Comparison of ENCODE assay signal across 21 cellular contexts in the genomic region with DNA sequence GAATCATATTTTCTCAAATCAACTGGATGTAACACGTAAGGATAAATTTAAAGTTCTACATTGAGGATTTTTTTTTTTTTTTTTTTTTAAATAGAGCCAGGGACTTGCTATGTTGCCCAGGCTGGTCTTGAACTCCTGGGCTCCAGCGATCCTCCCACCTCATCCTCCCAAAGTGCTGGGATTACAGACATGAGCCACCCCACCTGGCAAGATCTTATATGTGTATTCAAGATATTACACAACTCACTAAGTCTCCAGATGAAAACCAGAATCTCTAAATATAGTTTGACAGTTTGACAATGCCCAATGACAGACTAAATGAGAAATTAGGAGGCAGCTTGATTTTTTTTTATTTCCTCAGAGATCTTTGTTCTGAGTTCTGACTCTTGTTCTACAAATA.
DNase-seq lines count a peak whose midpoint lies in the region; ATAC-seq and TF ChIP-seq lines count a peak whose summit lies in the region.
"Had no signal": no experiment of that assay in that cellular context is flagged by ENCODE, and none has a peak within 500 bp of the region (broad histone marks: within the 10 kb centered on the region; RNA-seq: fewer than 3 reads in every experiment).

No MANE protein-coding gene starts in this region.

- peak overlapping the region; percentile 2 for H3K27ac Mint-ChIP-seq in stimulated activated naive CD8-positive, alpha-beta T cell treated with anti-CD3 and anti-CD28 coated beads, Interleukin-15, Interleukin-2, amounts not matched to agents 100 ng/mL and 50 ng/mL, for 24 hours
- no peak overlapping the region for H3K27ac Mint-ChIP-seq in stimulated activated naive CD8-positive, alpha-beta T cell treated with anti-CD3 and anti-CD28 coated beads, Interleukin-15, amount 100 ng/mL, for 72 hours
- H3K27ac Mint-ChIP-seq in stimulated activated effector memory CD8-positive, alpha-beta T cell treated with anti-CD3 and anti-CD28 coated beads, Interleukin-12 subunit alpha, Interleukin-12 subunit beta, amount 100 ng/mL, for 72 hours, result peak overlapping the region; percentile 50

- no peaks in the 10 kb centered on the region for H3K9me3 Mint-ChIP-seq in stimulated activated naive CD8-positive, alpha-beta T cell treated with anti-CD3 and anti-CD28 coated beads, Interleukin-15, Interleukin-2, amounts not matched to agents 100 ng/mL and 50 ng/mL, for 24 hours
- no peaks in the 10 kb centered on the region for H3K9me3 Mint-ChIP-seq in stimulated activated naive CD8-positive, alpha-beta T cell treated with anti-CD3 and anti-CD28 coated beads, Interleukin-15, amount 100 ng/mL, for 72 hours
- no peaks in the 10 kb centered on the region for H3K9me3 Mint-ChIP-seq in stimulated activated effector memory CD8-positive, alpha-beta T cell treated with anti-CD3 and anti-CD28 coated beads, Interleukin-12 subunit alpha, Interleukin-12 subunit beta, amount 100 ng/mL, for 72 hours
- H3K9me3 Mint-ChIP-seq: CD14-positive monocyte, H9 had no signal

- no peak overlapping the region for H3K4me3 Mint-ChIP-seq in stimulated activated naive CD8-positive, alpha-beta T cell treated with anti-CD3 and anti-CD28 coated beads, Interleukin-15, Interleukin-2, amounts not matched to agents 100 ng/mL and 50 ng/mL, for 24 hours
- H3K4me3 Mint-ChIP-seq in stimulated activated naive CD8-positive, alpha-beta T cell treated with anti-CD3 and anti-CD28 coated beads, Interleukin-15, amount 100 ng/mL, for 72 hours, result no peak overlapping the region
- H3K4me3 Mint-ChIP-seq in stimulated activated effector memory CD8-positive, alpha-beta T cell treated with anti-CD3 and anti-CD28 coated beads, Interleukin-12 subunit alpha, Interleukin-12 subunit beta, amount 100 ng/mL, for 72 hours, result no peak overlapping the region
- H3K4me3 Mint-ChIP-seq: CD14-positive monocyte, H9 had no signal

- no peak for ATAC-seq in stimulated activated naive CD8-positive, alpha-beta T cell treated with anti-CD3 and anti-CD28 coated beads, Interleukin-15, amount 100 ng/mL, for 72 hours
- ATAC-seq in stimulated activated effector memory CD8-positive, alpha-beta T cell treated with anti-CD3 and anti-CD28 coated beads, Interleukin-12 subunit alpha, Interleukin-12 subunit beta, amount 100 ng/mL, for 72 hours, result no peak
- no peak for ATAC-seq in GM21515 (IDR thresholded peaks at IDR 0.05; ENCODE audit: unreplicated experiment)
- no peak for ATAC-seq in HG02759 (IDR thresholded peaks at IDR 0.05; ENCODE audit: unreplicated experiment)
- ATAC-seq: PC-3 had no signal

- no peak for TF ChIP-seq CTCF in fibroblast of pulmonary artery (IDR thresholded peaks at IDR 0.05; ENCODE audit: low read length, missing control alignments)

- peaks cover 59% of the 10 kb centered on the region for H3K4me1 Mint-ChIP-seq in stimulated activated naive CD8-positive, alpha-beta T cell treated with anti-CD3 and anti-CD28 coated beads, Interleukin-15, Interleukin-2, amounts not matched to agents 100 ng/mL and 50 ng/mL, for 24 hours (ENCODE audit: low read depth)
- H3K4me1 Mint-ChIP-seq in stimulated activated naive CD8-positive, alpha-beta T cell treated with anti-CD3 and anti-CD28 coated beads, Interleukin-15, amount 100 ng/mL, for 72 hours, result peaks cover 49% of the 10 kb centered on the region
- peaks cover 33% of the 10 kb centered on the region for H3K4me1 Mint-ChIP-seq in stimulated activated effector memory CD8-positive, alpha-beta T cell treated with anti-CD3 and anti-CD28 coated beads, Interleukin-12 subunit alpha, Interleukin-12 subunit beta, amount 100 ng/mL, for 72 hours

- DNase-seq in stimulated activated naive CD8-positive, alpha-beta T cell treated with anti-CD3 and anti-CD28 coated beads, Interleukin-15, amount 100 ng/mL, for 72 hours, result no peak
- DNase-seq in MV-4-11 (lab: John Stamatoyannopoulos, UW) (peak; percentile 55), fibroblast of pulmonary artery (ENCODE audit: low read depth) (peak; percentile 32), dedifferentiated amniotic fluid mesenchymal stem cell (ENCODE audit: extremely low spot score) (no peak)
- DNase-seq in stimulated activated effector memory CD8-positive, alpha-beta T cell treated with anti-CD3 and anti-CD28 coated beads, Interleukin-12 subunit alpha, Interleukin-12 subunit beta, amount 100 ng/mL, for 72 hours (ENCODE audit: low spot score in 2 of 2), result no peak
- DNase-seq: AML-193, Caco-2, DMS153, GDM1, H9, IMR-90, NCI-H1694 treated with DMSO at 0.1 percent for 48 hours, NCI-H510A, NCI-H774, PC-3, RPMI8226, SJCRH30 had no signal

- no peaks in the 10 kb centered on the region for H3K27me3 Mint-ChIP-seq in stimulated activated naive CD8-positive, alpha-beta T cell treated with anti-CD3 and anti-CD28 coated beads, Interleukin-15, Interleukin-2, amounts not matched to agents 100 ng/mL and 50 ng/mL, for 24 hours
- H3K27me3 Mint-ChIP-seq in stimulated activated naive CD8-positive, alpha-beta T cell treated with anti-CD3 and anti-CD28 coated beads, Interleukin-15, amount 100 ng/mL, for 72 hours, result no peaks in the 10 kb centered on the region

- H3K4me3 ChIP-seq in fibroblast of pulmonary artery (replicated peaks; ENCODE audit: low read depth, low read length), result no peak overlapping the region
- H3K4me3 ChIP-seq: SJCRH30 had no signal

- peaks cover 50% of the 10 kb centered on the region for H3K36me3 Mint-ChIP-seq in stimulated activated naive CD8-positive, alpha-beta T cell treated with anti-CD3 and anti-CD28 coated beads, Interleukin-15, Interleukin-2, amounts not matched to agents 100 ng/mL and 50 ng/mL, for 24 hours (ENCODE audit: low read depth)
- H3K36me3 Mint-ChIP-seq in stimulated activated effector memory CD8-positive, alpha-beta T cell treated with anti-CD3 and anti-CD28 coated beads, Interleukin-12 subunit alpha, Interleukin-12 subunit beta, amount 100 ng/mL, for 72 hours, result peaks cover 97% of the 10 kb centered on the region

Comparison
In these comparisons a context has a peak if more than half of its experiments do, and no peak if none do; other contexts are left out.
1. H3K27ac Mint-ChIP-seq: peak in stimulated activated naive CD8-positive, alpha-beta T cell treated with anti-CD3 and anti-CD28 coated beads, Interleukin-15, Interleukin-2, amounts not matched to agents 100 ng/mL and 50 ng/mL, for 24 hours (single experiment) and stimulated activated effector memory CD8-positive, alpha-beta T cell treated with anti-CD3 and anti-CD28 coated beads, Interleukin-12 subunit alpha, Interleukin-12 subunit beta, amount 100 ng/mL, for 72 hours (single experiment); none in stimulated activated naive CD8-positive, alpha-beta T cell treated with anti-CD3 and anti-CD28 coated beads, Interleukin-15, amount 100 ng/mL, for 72 hours (0 of 2).
2. DNase-seq: peak in MV-4-11 (single experiment) and fibroblast of pulmonary artery (single experiment); none in stimulated activated naive CD8-positive, alpha-beta T cell treated with anti-CD3 and anti-CD28 coated beads, Interleukin-15, amount 100 ng/mL, for 72 hours (0 of 2), stimulated activated effector memory CD8-positive, alpha-beta T cell treated with anti-CD3 and anti-CD28 coated beads, Interleukin-12 subunit alpha, Interleukin-12 subunit beta, amount 100 ng/mL, for 72 hours (0 of 2) and dedifferentiated amniotic fluid mesenchymal stem cell (single experiment).